Comparison of ENCODE assay signal across 1 cellular context in genomic region chr15:90845201-90845949, GRCh38.
TF ChIP-seq lines count a peak whose summit lies in the region.

No MANE protein-coding gene starts in this region.

TF ChIP-seq in GM12878, 131 proteins besides CTCF, POLR2A, EP300 and RAD21:
- TF ChIP-seq BMI1 (IDR thresholded peaks at IDR 0.05; ENCODE audit: borderline replicate concordance) (no peak), TCF12 (IDR thresholded peaks at IDR 0.05; ENCODE audit: low read depth, low read length) (peak; percentile 75), NBN (IDR thresholded peaks at IDR 0.05) (0 out of 2 replicates have a peak, but pooled peaks have one; percentile 19), GATAD2B (conservative IDR thresholded peaks at IDR 0.05; ENCODE audit: low read depth) (peak; percentile 42), BCL3 (IDR thresholded peaks at IDR 0.05; ENCODE audit: borderline replicate concordance, insufficient read depth, low read depth, low read length, poor library complexity, severe bottlenecking) (peak; percentile 67), IRF4 (IDR thresholded peaks at IDR 0.05; ENCODE audit: low read depth, low read length) (peak; percentile 63; the same call in 1 of the 2 replicates), CBFB (IDR thresholded peaks at IDR 0.05; ENCODE audit: low read depth) (peak; percentile 39; the same call in 1 of the 2 replicates), CREM (IDR thresholded peaks at IDR 0.05; ENCODE audit: low read depth) (peak; percentile 62), POLR2AphosphoS5 (IDR thresholded peaks at IDR 0.05; ENCODE audit: low read length) (no peak), ETV6 (conservative IDR thresholded peaks at IDR 0.05 in 1 of 2, IDR thresholded peaks at IDR 0.05 in 1 of 2; ENCODE audit: borderline replicate concordance in 1 of 2, low read depth in 1 of 2) (0 out of 4 replicates have a peak, but pooled peaks of 1 of the 2 experiments have one; percentile 17), EED (IDR thresholded peaks at IDR 0.05; ENCODE audit: low read depth) (peak; percentile 70), CUX1 (IDR thresholded peaks at IDR 0.05; ENCODE audit: insufficient replicate concordance, low read depth, low read length) (no peak), ZNF24 (IDR thresholded peaks at IDR 0.05) (peak; percentile 16; the same call in 1 of the 2 replicates), MTA2 (IDR thresholded peaks at IDR 0.05; ENCODE audit: low read depth) (0 out of 2 replicates have a peak, but pooled peaks have one; percentile 44), BHLHE40 (IDR thresholded peaks at IDR 0.05; ENCODE audit: borderline replicate concordance in 1 of 2, low read depth in 2 of 2, low read length in 1 of 2) (0 out of 4 replicates have a peak, but pooled peaks of 1 of the 2 experiments have one; percentile 2), BCL11A (IDR thresholded peaks at IDR 0.05; ENCODE audit: low read depth, low read length) (0 out of 2 replicates have a peak, but pooled peaks have one; percentile 14), BRCA1 (IDR thresholded peaks at IDR 0.05; ENCODE audit: low read depth, low read length) (no peak), NFIC (IDR thresholded peaks at IDR 0.05; ENCODE audit: low read depth, low read length) (0 out of 2 replicates have a peak, but pooled peaks have one; percentile 24), SREBF2 (IDR thresholded peaks at IDR 0.05; ENCODE audit: low read length) (no peak), BACH1 (IDR thresholded peaks at IDR 0.05; ENCODE audit: borderline replicate concordance) (0 out of 2 replicates have a peak, but pooled peaks have one; percentile 25), REST (IDR thresholded peaks at IDR 0.05; ENCODE audit: low read depth, low read length) (no peak), SMARCA5 (IDR thresholded peaks at IDR 0.05) (no peak), IKZF1 (conservative IDR thresholded peaks at IDR 0.05) (peak; percentile 66), E2F8 (IDR thresholded peaks at IDR 0.05; ENCODE audit: low read depth, partially characterized antibody) (no peak), ZNF384 (IDR thresholded peaks at IDR 0.05; ENCODE audit: borderline replicate concordance, low read depth, low read length) (peak; percentile 56; the same call in 1 of the 2 replicates), JUNB (IDR thresholded peaks at IDR 0.05) (peak; percentile 66), RELB (IDR thresholded peaks at IDR 0.05; ENCODE audit: low read depth) (peak; percentile 46; the same call in 1 of the 2 replicates), MEF2B (IDR thresholded peaks at IDR 0.05; ENCODE audit: partially characterized antibody, poor library complexity, severe bottlenecking) (peak; percentile 73), CREB1 (IDR thresholded peaks at IDR 0.05; ENCODE audit: low read depth) (peak; percentile 59), HCFC1 (IDR thresholded peaks at IDR 0.05; ENCODE audit: low read length) (no peak), PBX3 (IDR thresholded peaks at IDR 0.05; ENCODE audit: insufficient replicate concordance, low read depth, low read length) (peak; percentile 42), IKZF2 (IDR thresholded peaks at IDR 0.05) (peak; percentile 65 to 77; a peak in 3 of 4 replicates), DPF2 (IDR thresholded peaks at IDR 0.05) (peak; percentile 44; the same call in 1 of the 2 replicates), CBX3 (IDR thresholded peaks at IDR 0.05; ENCODE audit: borderline replicate concordance, low read depth) (no peak), PKNOX1 (IDR thresholded peaks at IDR 0.05) (peak; percentile 86), FOXM1 (IDR thresholded peaks at IDR 0.05; ENCODE audit: low read depth, low read length) (0 out of 2 replicates have a peak, but pooled peaks have one; percentile 22), ZNF687 (IDR thresholded peaks at IDR 0.05) (peak; percentile 53; the same call in 1 of the 2 replicates), MXI1 (IDR thresholded peaks at IDR 0.05; ENCODE audit: low read depth, low read length) (no peak)
TF ChIP-seq in GM12878: peak in this region for 27.
